Comparison of ENCODE assay signal across 31 cellular contexts in the genomic region with DNA sequence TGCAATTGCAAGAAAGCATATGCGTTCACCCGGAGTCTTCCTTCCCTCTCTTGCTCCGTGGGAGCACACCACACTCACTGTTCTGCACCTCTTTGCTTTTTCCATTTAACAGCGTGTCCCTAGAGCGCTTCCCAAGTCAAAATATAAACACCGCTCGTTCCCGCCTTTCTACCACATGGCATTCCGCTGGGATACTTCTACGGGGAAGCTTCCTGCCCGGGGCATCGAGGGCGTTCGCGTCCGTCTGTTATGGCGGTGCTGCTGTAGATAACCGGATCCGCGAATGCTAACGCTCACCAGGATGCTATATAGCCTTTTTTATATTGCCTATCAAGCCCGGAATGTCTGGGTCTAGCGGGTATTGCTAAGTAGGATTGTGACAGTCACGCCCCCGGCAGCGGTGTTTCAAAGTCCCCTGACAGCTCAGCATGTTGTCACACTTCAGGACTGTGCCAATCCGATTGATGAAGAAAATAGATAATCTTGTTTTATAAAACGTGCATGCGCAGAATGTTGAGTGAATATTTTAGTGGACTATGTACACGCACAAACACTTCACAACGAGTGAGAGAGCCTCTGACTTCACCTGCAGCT. TPM values are rescaled to one million over a fixed set of nuclear protein-coding genes. Genes with fewer than 3 reads are reported as not detected.
"Had no signal": no experiment of that assay in that cellular context is flagged by ENCODE, and none has a peak within 500 bp of the region (broad histone marks: within the 10 kb centered on the region; RNA-seq: fewer than 3 reads in every experiment).

No MANE protein-coding gene starts in this region.

- H3K4me3 ChIP-seq: ascending aorta, cardiac muscle cell, SJCRH30, SK-N-MC had no signal

- H3K27ac Mint-ChIP-seq: activated CD4-positive, alpha-beta T cell treated with anti-CD3 and anti-CD28 coated beads, Interleukin-2, amount 10 ng/mL, durations not matched to agents 24 days and 14 days; activated CD8-positive, alpha-beta T cell treated with anti-CD3 and anti-CD28 coated beads, Interleukin-2, amount 10 ng/mL, durations not matched to agents 7 days and 5 days; activated naive CD4-positive, alpha-beta T cell treated with anti-CD3 and anti-CD28 coated beads, Interleukin-2, amount 50 U/mL, for 24 hours; activated naive CD8-positive, alpha-beta T cell treated with anti-CD3 and anti-CD28 coated beads, Interleukin-2, amount 10 ng/mL, durations not matched to agents 7 days and 5 days; activated T-cell treated with anti-CD3 and anti-CD28 coated beads, Interleukin-2, amount 50 U/mL, for 24 hours; activated T-helper 2 cell treated with anti-CD3 and anti-CD28 coated beads, Interferon-gamma antibody, Interleukin-2, Interleukin-4, amounts not matched to agents 10 μg/mL and 5 μg/mL and 100 μg/mL, durations not matched to agents 14 hours and 24 hours and 36 hours had no signal

- H3K27me3 ChIP-seq: ascending aorta, cardiac muscle cell, SJCRH30 had no signal

- H3K27ac ChIP-seq: ascending aorta, cardiac muscle cell, KMS-11, SJCRH30, SK-N-MC had no signal

- H3K4me3 Mint-ChIP-seq: activated CD4-positive, alpha-beta T cell treated with anti-CD3 and anti-CD28 coated beads, Interleukin-2, amount 10 ng/mL, durations not matched to agents 24 days and 14 days; activated CD8-positive, alpha-beta T cell treated with anti-CD3 and anti-CD28 coated beads, Interleukin-2, amount 10 ng/mL, durations not matched to agents 7 days and 5 days; activated naive CD4-positive, alpha-beta T cell treated with anti-CD3 and anti-CD28 coated beads, Interleukin-2, amount 50 U/mL, for 24 hours; activated naive CD8-positive, alpha-beta T cell treated with anti-CD3 and anti-CD28 coated beads, Interleukin-2, amount 10 ng/mL, durations not matched to agents 7 days and 5 days; activated T-cell treated with anti-CD3 and anti-CD28 coated beads, Interleukin-2, amount 50 U/mL, for 24 hours; central memory CD8-positive, alpha-beta T cell had no signal

- H3K4me1 Mint-ChIP-seq: central memory CD8-positive, alpha-beta T cell had no signal

- H3K36me3 ChIP-seq: ascending aorta, cardiac muscle cell, SJCRH30 had no signal

- H3K27me3 Mint-ChIP-seq: activated naive CD4-positive, alpha-beta T cell treated with anti-CD3 and anti-CD28 coated beads, Interleukin-2, amount 50 U/mL, for 24 hours; activated T-cell treated with anti-CD3 and anti-CD28 coated beads, Interleukin-2, amount 50 U/mL, for 24 hours had no signal

- DNase-seq: activated CD4-positive, alpha-beta T cell treated with anti-CD3 and anti-CD28 coated beads, Interleukin-2, amount 10 ng/mL, durations not matched to agents 24 days and 14 days; activated CD4-positive, alpha-beta T cell treated with anti-CD3 and anti-CD28 coated beads, Interleukin-2, amount 50 U/mL, for 4 hours; activated CD8-positive, alpha-beta T cell treated with anti-CD3 and anti-CD28 coated beads, Interleukin-2, amount 10 ng/mL, durations not matched to agents 7 days and 5 days; activated gamma-delta T cell; activated naive CD4-positive, alpha-beta T cell treated with Interleukin-2 at 50 U/mL for 16 hours; activated naive CD8-positive, alpha-beta T cell treated with anti-CD3 and anti-CD28 coated beads, Interleukin-2, amount 10 ng/mL, durations not matched to agents 7 days and 5 days; activated T-cell treated with anti-CD3 and anti-CD28 coated beads, Interleukin-2, amount 50 U/mL, for 24 hours; amygdala; NCI-H1092 treated with DMSO at 0.1 percent for 48 hours; NCI-H1417; NCI-H146; NCI-H187; NCI-H2107; NCI-H2171; NCI-H510A; NCI-H526; NCI-H748 treated with DMSO at 0.1 percent for 48 hours; NK-92 treated with Interleukin-12 subunit alpha and Interleukin-12 subunit beta, amount 100 ng/mL, for 24 hours; SHP77; T1000 had no signal

- H3K9me3 Mint-ChIP-seq: activated CD4-positive, alpha-beta T cell treated with anti-CD3 and anti-CD28 coated beads, Interleukin-2, amount 10 ng/mL, durations not matched to agents 24 days and 14 days; activated naive CD4-positive, alpha-beta T cell treated with anti-CD3 and anti-CD28 coated beads, Interleukin-2, amount 50 U/mL, for 24 hours; activated naive CD8-positive, alpha-beta T cell treated with anti-CD3 and anti-CD28 coated beads, Interleukin-2, amount 10 ng/mL, durations not matched to agents 7 days and 5 days; activated T-cell treated with anti-CD3 and anti-CD28 coated beads, Interleukin-2, amount 50 U/mL, for 24 hours; activated T-helper 2 cell treated with anti-CD3 and anti-CD28 coated beads, Interferon-gamma antibody, Interleukin-2, Interleukin-4, amounts not matched to agents 10 μg/mL and 5 μg/mL and 100 μg/mL, durations not matched to agents 14 hours and 24 hours and 36 hours; central memory CD8-positive, alpha-beta T cell had no signal

- ATAC-seq: activated CD8-positive, alpha-beta T cell treated with anti-CD3 and anti-CD28 coated beads, Interleukin-2, amount 10 ng/mL, durations not matched to agents 7 days and 5 days had no signal

- H3K36me3 Mint-ChIP-seq: activated naive CD4-positive, alpha-beta T cell treated with anti-CD3 and anti-CD28 coated beads, Interleukin-2, amount 50 U/mL, for 24 hours; activated naive CD8-positive, alpha-beta T cell treated with anti-CD3 and anti-CD28 coated beads, Interleukin-2, amount 10 ng/mL, durations not matched to agents 7 days and 5 days had no signal

- H3K9me3 ChIP-seq: ascending aorta, SJCRH30 had no signal

RNA-seq across cellular contexts. Expression of gene CCDC40, which starts 31.0 kb away (rescaled TPM):
- total RNA-seq: activated CD8-positive, alpha-beta T cell treated with anti-CD3 and anti-CD28 coated beads, Interleukin-2, amount 10 ng/mL, durations not matched to agents 7 days and 5 days; activated T-helper 2 cell treated with anti-CD3 and anti-CD28 coated beads, Interferon-gamma antibody, Interleukin-2, Interleukin-4, amounts not matched to agents 10 μg/mL and 5 μg/mL and 100 μg/mL, durations not matched to agents 14 hours and 24 hours and 36 hours; OCI-LY7; T-helper 1 cell treated with Interleukin-12 subunit alpha and Interleukin-12 subunit beta and Interleukin-4 antibody, amounts not matched to agents 30 ng/mL and 1 ng/mL, for 36 hours; T-helper 2 cell treated with Interferon-gamma antibody and Interleukin-4, amounts not matched to agents 100 ng/mL and 5 ng/mL, for 36 hours had no signal
